In the genomic region with DNA sequence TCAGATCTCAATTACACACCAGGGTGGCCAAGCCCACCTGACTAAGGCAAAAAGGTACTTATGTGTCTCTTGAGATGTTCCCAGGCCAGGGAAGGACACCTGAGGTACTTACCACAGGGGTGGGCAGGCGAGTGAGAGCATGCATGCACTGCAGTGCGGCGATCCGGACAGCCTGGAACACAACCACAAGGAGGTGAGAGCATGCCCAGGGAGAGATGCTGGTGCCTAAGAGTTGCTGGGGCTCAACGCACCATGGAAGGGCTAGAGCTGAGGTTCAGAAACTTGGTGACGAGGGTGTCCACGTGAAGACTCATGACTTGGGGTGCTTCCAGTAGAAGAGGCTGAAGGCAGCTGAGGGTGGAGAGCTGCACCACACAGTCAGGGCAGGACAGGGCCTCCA, we compare ENCODE assay signal across 1 cellular context.
TF ChIP-seq lines count a peak whose summit lies in the region.

No MANE protein-coding gene starts in this region.

TF ChIP-seq in H1, 55 proteins besides CTCF, POLR2A, EP300 and RAD21:
- TF ChIP-seq NANOG (IDR thresholded peaks at IDR 0.05; ENCODE audit: insufficient read depth, low read depth, low read length, poor library complexity, severe bottlenecking) (no peak), POLR2AphosphoS5 (IDR thresholded peaks at IDR 0.05; ENCODE audit: low read depth, low read length) (peak; percentile 52; the same call in 1 of the 2 replicates), SIN3A (conservative IDR thresholded peaks at IDR 0.05 in 1 of 2, IDR thresholded peaks at IDR 0.05 in 1 of 2; ENCODE audit: low read depth in 1 of 2, low read length in 2 of 2) (no peak)
